ENCODE assay signal across 12 cellular contexts in the genomic region with DNA sequence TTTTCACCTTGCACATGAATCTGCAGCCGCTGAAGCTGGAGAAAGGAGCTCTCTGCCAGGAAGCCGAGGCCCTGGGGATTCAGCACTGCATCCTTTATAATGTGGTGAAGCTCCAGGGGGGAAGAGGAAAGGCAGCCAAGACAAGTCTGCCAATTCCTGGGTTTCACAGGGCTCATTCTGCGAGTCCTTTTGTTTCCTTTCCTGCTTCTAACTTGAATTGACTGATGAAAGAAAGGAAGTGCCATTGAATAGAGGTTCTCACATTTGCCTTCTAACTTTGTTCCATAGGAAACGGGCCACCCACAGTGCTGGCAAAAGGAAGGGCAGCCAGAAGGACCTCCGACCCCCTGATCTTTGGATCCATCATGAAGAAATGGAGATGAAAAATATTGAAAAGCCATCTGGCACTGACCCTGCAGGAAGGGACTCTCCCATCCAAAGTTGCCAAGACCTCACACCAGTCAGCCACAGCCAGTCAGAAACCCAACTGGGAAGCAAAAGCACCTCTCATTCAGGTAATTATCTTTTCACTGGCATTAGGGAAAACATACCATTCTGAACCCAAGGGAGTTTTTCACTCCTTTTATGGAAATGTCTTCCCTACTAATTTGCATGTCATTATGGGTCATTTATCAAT.
DNase-seq lines count a peak whose midpoint lies in the region; ATAC-seq and TF ChIP-seq lines count a peak whose summit lies in the region.
"Had no signal": no experiment of that assay in that cellular context is flagged by ENCODE, and none has a peak within 500 bp of the region (broad histone marks: within the 10 kb centered on the region; RNA-seq: fewer than 3 reads in every experiment).

No MANE protein-coding gene starts in this region.

- no TSS peak for BruUV-seq in MCF 10A (replicated peaks; lab: Mats Ljungman, UMichigan)

- no peaks in the 10 kb centered on the region for H3K36me3 Mint-ChIP-seq in MCF 10A (ENCODE audit: insufficient read depth, unreplicated experiment)
- no peaks in the 10 kb centered on the region for H3K36me3 Mint-ChIP-seq in progenitor cell of endocrine pancreas (ENCODE audit: insufficient read depth)
- H3K36me3 Mint-ChIP-seq in activated CD8-positive, alpha-beta memory T cell treated with anti-CD3 and anti-CD28 coated beads, Interleukin-2, amount 10 ng/mL, durations not matched to agents 7 days and 5 days, result no peaks in the 10 kb centered on the region

- DNase-seq in MCF 10A (ENCODE audit: unreplicated experiment) (peak; percentile 19), breast epithelium (ENCODE audit: low spot score in 2 of 2) (no peak), anterior cingulate cortex (lab: John Stamatoyannopoulos, UW) (peak in 47 of 58 donors; percentile 1 to 80 (median 29)), hypothalamus (lab: John Stamatoyannopoulos, UW) (peak in 36 of 51 donors; percentile 1 to 84 (median 39)), sciatic nerve (ENCODE audit: low spot score) (no peak), progenitor cell of endocrine pancreas (ENCODE audit: low spot score, unreplicated experiment) (no peak)
- no peak for DNase-seq in activated CD8-positive, alpha-beta memory T cell treated with anti-CD3 and anti-CD28 coated beads, Interleukin-2, amount 10 ng/mL, durations not matched to agents 7 days and 5 days
- no peak for DNase-seq in stimulated activated CD4-positive, alpha-beta T cell treated with anti-CD3 and anti-CD28 coated beads, Interleukin-12 subunit alpha, Interleukin-12 subunit beta, amount 100 ng/mL, for 4 hours
- DNase-seq: foreskin keratinocyte, mammary epithelial cell, upper lobe of left lung had no signal

- TF ChIP-seq CTCF in MCF 10A (IDR thresholded peaks at IDR 0.05; ENCODE audit: unreplicated experiment) (no peak), breast epithelium (IDR thresholded peaks at IDR 0.05) (no peak), progenitor cell of endocrine pancreas (IDR thresholded peaks at IDR 0.05; ENCODE audit: unreplicated experiment) (no peak)

- H3K27ac Mint-ChIP-seq in MCF 10A (ENCODE audit: low read depth, unreplicated experiment), result no peak overlapping the region
- no peak overlapping the region for H3K27ac Mint-ChIP-seq in progenitor cell of endocrine pancreas
- H3K27ac Mint-ChIP-seq in activated CD8-positive, alpha-beta memory T cell treated with anti-CD3 and anti-CD28 coated beads, Interleukin-2, amount 10 ng/mL, durations not matched to agents 7 days and 5 days, result no peak overlapping the region

- CTCF ChIA-PET in MCF 10A (lab: Yijun Ruan, JAX), result interaction anchor here (0.7 kb wide), 1 partner anchor 647 kb away, joined by 4 read pairs; no protein-coding TSS in a partner anchor
- CTCF ChIA-PET in activated CD8-positive, alpha-beta memory T cell treated with anti-CD3 and anti-CD28 coated beads, Interleukin-2, amount 10 ng/mL, durations not matched to agents 7 days and 5 days (lab: Charles Lee), result no interaction called here

- H3K4me3 Mint-ChIP-seq in MCF 10A (ENCODE audit: unreplicated experiment), result no peak overlapping the region
- H3K4me3 Mint-ChIP-seq in progenitor cell of endocrine pancreas (ENCODE audit: low read depth), result no peak overlapping the region
- no peak overlapping the region for H3K4me3 Mint-ChIP-seq in activated CD8-positive, alpha-beta memory T cell treated with anti-CD3 and anti-CD28 coated beads, Interleukin-2, amount 10 ng/mL, durations not matched to agents 7 days and 5 days

- no peak overlapping the region for H3K27ac ChIP-seq in breast epithelium
- H3K27ac ChIP-seq: foreskin keratinocyte, upper lobe of left lung had no signal

- H3K27me3 Mint-ChIP-seq in MCF 10A (ENCODE audit: insufficient read depth, unreplicated experiment) (no peaks in the 10 kb centered on the region), progenitor cell of endocrine pancreas (no peaks in the 10 kb centered on the region)
- no peaks in the 10 kb centered on the region for H3K27me3 Mint-ChIP-seq in activated CD8-positive, alpha-beta memory T cell treated with anti-CD3 and anti-CD28 coated beads, Interleukin-2, amount 10 ng/mL, durations not matched to agents 7 days and 5 days

- ATAC-seq in sciatic nerve, result peak; percentile 44
- ATAC-seq in activated CD8-positive, alpha-beta memory T cell treated with anti-CD3 and anti-CD28 coated beads, Interleukin-2, amount 10 ng/mL, durations not matched to agents 7 days and 5 days, result no peak
- ATAC-seq: foreskin keratinocyte had no signal

- H3K4me1 Mint-ChIP-seq in MCF 10A (ENCODE audit: insufficient read depth, unreplicated experiment) (no peaks in the 10 kb centered on the region), progenitor cell of endocrine pancreas (ENCODE audit: low read depth) (peaks cover 5% of the 10 kb centered on the region)
- no peaks in the 10 kb centered on the region for H3K4me1 Mint-ChIP-seq in activated CD8-positive, alpha-beta memory T cell treated with anti-CD3 and anti-CD28 coated beads, Interleukin-2, amount 10 ng/mL, durations not matched to agents 7 days and 5 days

- H3K36me3 ChIP-seq in breast epithelium, result no peaks in the 10 kb centered on the region
- H3K36me3 ChIP-seq: upper lobe of left lung had no signal

- intact Hi-C loops in MCF 10A (cut with micrococcal nuclease) (no loop called here), breast epithelium (cut with DNase I; ENCODE audit: low total_unique reads) (no loop called here), sciatic nerve (cut with DNase I) (no loop called here)

- H3K9me3 ChIP-seq in breast epithelium, result no peaks in the 10 kb centered on the region

- H3K27me3 ChIP-seq in breast epithelium, result no peaks in the 10 kb centered on the region
- H3K27me3 ChIP-seq: dorsolateral prefrontal cortex, foreskin keratinocyte, upper lobe of left lung had no signal

- H3K4me3 ChIP-seq in breast epithelium, result no peak overlapping the region
- H3K4me3 ChIP-seq: dorsolateral prefrontal cortex, upper lobe of left lung had no signal

- no peaks in the 10 kb centered on the region for H3K4me1 ChIP-seq in breast epithelium
- H3K4me1 ChIP-seq: foreskin keratinocyte had no signal

- TF ChIP-seq POLR2A in breast epithelium (IDR thresholded peaks at IDR 0.05), result no peak

- POLR2A ChIA-PET in MCF 10A (lab: Yijun Ruan, JAX), result no interaction called here

- H3K9me3 Mint-ChIP-seq in MCF 10A (ENCODE audit: unreplicated experiment), result peaks cover 7% of the 10 kb centered on the region
- no peaks in the 10 kb centered on the region for H3K9me3 Mint-ChIP-seq in progenitor cell of endocrine pancreas (ENCODE audit: low read depth)
- H3K9me3 Mint-ChIP-seq in activated CD8-positive, alpha-beta memory T cell treated with anti-CD3 and anti-CD28 coated beads, Interleukin-2, amount 10 ng/mL, durations not matched to agents 7 days and 5 days (ENCODE audit: low read depth), result no peaks in the 10 kb centered on the region

Comparison
In these comparisons a context has a peak if more than half of its experiments do, and no peak if none do; other contexts are left out.
1. DNase-seq: peak in MCF 10A (single experiment), anterior cingulate cortex (47 of 58) and hypothalamus (36 of 51); none in breast epithelium (0 of 2), sciatic nerve (single experiment), progenitor cell of endocrine pancreas (single experiment), activated CD8-positive, alpha-beta memory T cell treated with anti-CD3 and anti-CD28 coated beads, Interleukin-2, amount 10 ng/mL, durations not matched to agents 7 days and 5 days (single experiment) and stimulated activated CD4-positive, alpha-beta T cell treated with anti-CD3 and anti-CD28 coated beads, Interleukin-12 subunit alpha, Interleukin-12 subunit beta, amount 100 ng/mL, for 4 hours (single experiment).